ENCODE assay signal across 26 cellular contexts in the genomic region with DNA sequence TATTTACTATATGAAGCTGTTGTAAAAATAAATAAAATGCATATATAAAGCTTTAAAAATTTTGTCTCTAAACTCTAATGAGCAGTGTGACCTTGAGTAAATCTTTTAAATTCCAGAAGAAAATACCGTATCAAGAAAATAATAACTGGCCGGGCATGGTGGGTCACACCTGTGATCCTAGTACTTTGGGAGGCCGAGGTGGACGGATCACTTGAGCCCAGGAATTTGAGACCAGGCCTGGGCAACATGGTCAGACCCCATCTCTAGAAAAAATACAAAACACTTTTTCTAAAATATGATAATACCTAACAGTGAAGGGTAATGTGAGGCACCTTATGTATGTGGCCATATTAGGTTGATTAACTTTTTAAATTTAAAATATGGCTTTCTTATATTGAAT.
"Had no signal": no experiment of that assay in that cellular context is flagged by ENCODE, and none has a peak within 500 bp of the region (broad histone marks: within the 10 kb centered on the region; RNA-seq: fewer than 3 reads in every experiment).

No MANE protein-coding gene starts in this region.

- H3K36me3 ChIP-seq: breast epithelium, ovary, prostate gland, right atrium auricular region, transverse colon had no signal

- H3K4me3 ChIP-seq: breast epithelium, ovary, prostate gland, right atrium auricular region, testis, transverse colon had no signal

- FAIRE-seq: endometrium, frontal cortex had no signal

- H3K27ac ChIP-seq: epithelial cell of prostate, ovary, prostate gland, testis, transverse colon had no signal

- H3K4me1 ChIP-seq: breast epithelium, prostate gland had no signal

- H3K9me3 ChIP-seq: breast epithelium, ovary, prostate gland, right atrium auricular region, testis, transverse colon had no signal

- DNase-seq: activated CD4-positive, alpha-beta memory T cell treated with anti-CD3 and anti-CD28 coated beads for 36 hours; activated CD4-positive, alpha-beta T cell treated with anti-CD3 and anti-CD28 coated beads, Interleukin-2, amount 10 ng/mL, durations not matched to agents 24 days and 14 days; activated CD4-positive, CD25-positive, alpha-beta regulatory T cell treated with anti-CD3 and anti-CD28 coated beads, Interleukin-2, amount 50 U/mL, for 72 hours; activated CD8-positive, alpha-beta memory T cell treated with anti-CD3 and anti-CD28 coated beads, Interleukin-2, amount 50 U/mL, for 4 hours; activated gamma-delta T cell; activated naive CD4-positive, alpha-beta T cell treated with anti-CD3 and anti-CD28 coated beads, Interleukin-2, amount 10 ng/mL, durations not matched to agents 7 days and 5 days; activated T-cell treated with anti-CD3 and anti-CD28 coated beads, Interleukin-2, amount 50 U/mL, for 1 hour; amygdala; central memory CD4-positive, alpha-beta T cell; effector CD4-positive, alpha-beta T cell; glutamatergic neuron; mammary epithelial cell; ovary; stimulated activated CD4-positive, alpha-beta T cell treated with anti-CD3 and anti-CD28 coated beads, Interleukin-15, amount 100 ng/mL, for 24 hours; stimulated activated CD4-positive, alpha-beta T cell treated with anti-CD3 and anti-CD28 coated beads, Interleukin-2, amount 100 ng/mL, for 24 hours; stimulated activated naive CD4-positive, alpha-beta T cell treated with Interleukin-2 at 50 U/mL for 16 hours; T-helper 17 cell; T1000; testis; transverse colon had no signal

- H3K27me3 ChIP-seq: breast epithelium, ovary, right atrium auricular region, testis, transverse colon had no signal

- ATAC-seq: T-helper 17 cell had no signal
